9 cellular contexts compared by ENCODE assay signal in genomic region chr18:60053747-60054304, GRCh38.
DNase-seq lines count a peak whose midpoint lies in the region; ATAC-seq and TF ChIP-seq lines count a peak whose summit lies in the region.
"Had no signal": no experiment of that assay in that cellular context is flagged by ENCODE, and none has a peak within 500 bp of the region (broad histone marks: within the 10 kb centered on the region; RNA-seq: fewer than 3 reads in every experiment).

No MANE protein-coding gene starts in this region.

- DNase-seq in AG20443 (ENCODE audit: low spot score) (peak; percentile 86), SJCRH30 (peak; percentile 4 to 9), glomerular visceral epithelial cell (ENCODE audit: extremely low spot score) (peak; percentile 97), left ventricle myocardium inferior (no peak)
- DNase-seq: heart left ventricle had no signal

- no peaks in the 10 kb centered on the region for H3K27me3 ChIP-seq in SJCRH30
- peaks cover 3% of the 10 kb centered on the region for H3K27me3 ChIP-seq in left ventricle myocardium inferior (ENCODE audit: low read depth)
- H3K27me3 ChIP-seq: heart left ventricle had no signal

- TF ChIP-seq CTCF in left ventricle myocardium inferior (IDR thresholded peaks at IDR 0.05; ENCODE audit: borderline replicate concordance), result no peak

- H3K9me3 ChIP-seq in SJCRH30 (replicated peaks) (no peaks in the 10 kb centered on the region), left ventricle myocardium inferior (replicated peaks) (peaks cover 19% of the 10 kb centered on the region)

- no peak overlapping the region for H3K4me3 ChIP-seq in SJCRH30
- H3K4me3 ChIP-seq in left ventricle myocardium inferior, result no peak overlapping the region
- H3K4me3 ChIP-seq: heart left ventricle had no signal

- intact Hi-C loops in left ventricle myocardium inferior (cut with micrococcal nuclease), result no loop called here

- ATAC-seq in HG02852 (IDR thresholded peaks at IDR 0.05; ENCODE audit: unreplicated experiment) (peak; percentile 59), HG02571 (IDR thresholded peaks at IDR 0.05; ENCODE audit: unreplicated experiment) (no peak), HG03571 (IDR thresholded peaks at IDR 0.05; ENCODE audit: unreplicated experiment) (no peak), GM19035 (IDR thresholded peaks at IDR 0.05; ENCODE audit: unreplicated experiment) (no peak)
- ATAC-seq: heart left ventricle had no signal

- no peak overlapping the region for H3K27ac ChIP-seq in SJCRH30
- no peak overlapping the region for H3K27ac ChIP-seq in left ventricle myocardium inferior (replicated peaks)
- H3K27ac ChIP-seq: heart left ventricle had no signal

- H3K4me1 ChIP-seq in SJCRH30 (no peaks in the 10 kb centered on the region), left ventricle myocardium inferior (no peaks in the 10 kb centered on the region)
- H3K4me1 ChIP-seq: heart left ventricle had no signal

- H3K36me3 ChIP-seq in SJCRH30, result no peaks in the 10 kb centered on the region
- H3K36me3 ChIP-seq in left ventricle myocardium inferior, result no peaks in the 10 kb centered on the region
- H3K36me3 ChIP-seq: heart left ventricle had no signal
